Comparison of ENCODE assay signal across 8 cellular contexts in the genomic region with DNA sequence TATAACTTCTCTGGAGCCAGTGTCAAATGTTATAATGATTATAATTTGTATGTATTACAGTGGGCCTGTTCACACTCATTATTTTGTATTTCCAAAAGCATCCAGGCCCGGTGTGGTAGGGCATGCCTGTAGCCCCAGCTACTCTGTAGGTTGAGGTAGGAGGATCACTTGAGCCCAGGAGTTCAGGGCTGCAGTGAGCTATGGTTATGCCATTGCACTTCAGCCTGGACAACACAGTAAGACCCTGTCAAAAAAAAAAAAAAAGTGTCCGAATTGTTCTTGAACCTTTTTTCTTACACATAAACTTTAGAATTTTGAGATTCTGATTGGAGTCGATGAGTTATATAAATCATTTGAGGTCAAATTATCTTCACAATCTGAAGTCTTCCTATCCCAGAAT. TPM values are rescaled to one million over a fixed set of nuclear protein-coding genes. Genes with fewer than 3 reads are reported as not detected.
A peak's percentile ranks its signal among the peaks of the same experiment; 100 is the strongest.
DNase-seq lines count a peak whose midpoint lies in the region; ATAC-seq and TF ChIP-seq lines count a peak whose summit lies in the region.

No MANE protein-coding gene starts in this region.

- TF ChIP-seq POLR2A in esophagus squamous epithelium (IDR thresholded peaks at IDR 0.05): no peak

- no peak for ATAC-seq in RWPE2 (ENCODE audit: low read depth)
- ATAC-seq in HG03457 (IDR thresholded peaks at IDR 0.05; ENCODE audit: unreplicated experiment): no peak

- peak overlapping the region; percentile 92 for H3K27ac ChIP-seq in RWPE2 (ENCODE audit: poor library complexity, severe bottlenecking)
- H3K27ac ChIP-seq in esophagus squamous epithelium: peak overlapping the region in 2 of 4 donors; percentile 90 to 99

- H3K4me1 ChIP-seq in RWPE2 (ENCODE audit: insufficient read depth, poor library complexity, severe bottlenecking): peaks cover 3% of the 10 kb centered on the region
- peaks cover 0 to 19% (median 9%) of the 10 kb centered on the region in 3 donors for H3K4me1 ChIP-seq in esophagus squamous epithelium

- intact Hi-C loops in esophagus squamous epithelium (cut with DNase I): loop anchor here (10.0 kb wide), 1 partner anchor 54 kb away; a partner anchor contains a TSS

- WGBS in esophagus squamous epithelium, 2 donors: 58 to 64% methylated on average over 3 of the region's 3 CpGs

- TF ChIP-seq CTCF in GM12865 (IDR thresholded peaks at IDR 0.05; ENCODE audit: insufficient read depth, low read depth, low read length, missing control alignments) (no peak), RWPE2 (IDR thresholded peaks at IDR 0.05; ENCODE audit: poor library complexity, severe bottlenecking) (no peak), esophagus squamous epithelium (IDR thresholded peaks at IDR 0.05) (no peak), retinal pigment epithelial cell (conservative IDR thresholded peaks at IDR 0.05; ENCODE audit: low read depth, low read length) (no peak)

- peak overlapping the region; percentile 91 for H3K4me3 ChIP-seq in GM12865 (ENCODE audit: low read depth, low read length)
- peak overlapping the region; percentile 55 for H3K4me3 ChIP-seq in RWPE2 (ENCODE audit: severe bottlenecking)
- H3K4me3 ChIP-seq in esophagus squamous epithelium: peak overlapping the region in 3 of 4 donors; percentile 71 to 89 (median 78)
- peak overlapping the region; percentile 67 for H3K4me3 ChIP-seq in retinal pigment epithelial cell (ENCODE audit: low read length)

- no peaks in the 10 kb centered on the region for H3K27me3 ChIP-seq in RWPE2 (ENCODE audit: insufficient read depth, poor library complexity, severe bottlenecking)
- H3K27me3 ChIP-seq in esophagus squamous epithelium: no peaks in the 10 kb centered on the region

- DNase-seq in GM12865 (ENCODE audit: low read depth) (peak; percentile 2), RWPE2 (ENCODE audit: low spot score) (no peak), esophagus squamous epithelium (lab: John Stamatoyannopoulos, UW) (no peak), retinal pigment epithelial cell (ENCODE audit: low read depth) (no peak), midbrain (lab: John Stamatoyannopoulos, UW) (no peak), NCI-H446 treated with DMSO at 0.1 percent for 48 hours (lab: John Stamatoyannopoulos, UW) (no peak), GOT3 (lab: John Stamatoyannopoulos, UW) (no peak)

- peaks cover 33% of the 10 kb centered on the region for H3K9me3 ChIP-seq in RWPE2 (ENCODE audit: severe bottlenecking)
- H3K9me3 ChIP-seq in esophagus squamous epithelium: peaks cover 5 to 64% (median 50%) of the 10 kb centered on the region in 3 donors

- peaks cover 49% of the 10 kb centered on the region for H3K36me3 ChIP-seq in RWPE2 (ENCODE audit: low read depth)
- H3K36me3 ChIP-seq in esophagus squamous epithelium: peaks cover 6 to 45% (median 13%) of the 10 kb centered on the region in 3 donors

RNA-seq across cellular contexts. Expression of a gene that starts 1.0 kb away (rescaled TPM):
- total RNA-seq in esophagus squamous epithelium: 10 to 100 TPM in 1 of 4 donors, 1 to 10 TPM in 3; 5.3 to 21.2 (median 6.6) TPM

RNA-seq across cellular contexts. Expression of a gene that starts 42.4 kb away (rescaled TPM):
- total RNA-seq in esophagus squamous epithelium: 10 to 100 TPM in 2 of 4 donors, 1 to 10 TPM in 2; 3.9 to 17.5 (median 8.7) TPM

RNA-seq across cellular contexts. Expression of a gene that starts 52.1 kb away (rescaled TPM):
- total RNA-seq in esophagus squamous epithelium: 10 to 100 TPM in 1 of 4 donors, 1 to 10 TPM in 3; 2.7 to 17.9 (median 5.9) TPM
